8 cellular contexts compared by ENCODE assay signal in genomic region chr7:38318803-38319416, GRCh38.
DNase-seq lines count a peak whose midpoint lies in the region; ATAC-seq and TF ChIP-seq lines count a peak whose summit lies in the region.

No MANE protein-coding gene starts in this region.

- no peaks in the 10 kb centered on the region for H3K9me3 Mint-ChIP-seq in activated naive CD4-positive, alpha-beta T cell treated with anti-CD3 and anti-CD28 coated beads, Interleukin-2, amount 10 ng/mL, durations not matched to agents 7 days and 5 days
- no peaks in the 10 kb centered on the region for H3K9me3 Mint-ChIP-seq in naive thymus-derived CD4-positive, alpha-beta T cell

- peak overlapping the region; percentile 73 for H3K27ac Mint-ChIP-seq in activated naive CD4-positive, alpha-beta T cell treated with anti-CD3 and anti-CD28 coated beads, Interleukin-2, amount 10 ng/mL, durations not matched to agents 7 days and 5 days
- peak overlapping the region; percentile 34 to 92 (median 81) for H3K27ac Mint-ChIP-seq in naive thymus-derived CD4-positive, alpha-beta T cell

- TF ChIP-seq CTCF in HEK293 (tag by site-specific recombination; IDR thresholded peaks at IDR 0.05) (peak; percentile 75), epithelial cell of esophagus (IDR thresholded peaks at IDR 0.05; ENCODE audit: insufficient read depth, low read depth, low read length, missing control alignments) (peak; percentile 82)

- H3K36me3 ChIP-seq in HEK293 (ENCODE audit: control insufficient read depth in 2 of 2, insufficient read depth in 1 of 2, low read length in 2 of 2): no peaks in the 10 kb centered on the region
- H3K36me3 ChIP-seq in naive thymus-derived CD4-positive, alpha-beta T cell (ENCODE audit: control insufficient read depth in 2 of 3, insufficient read depth in 3 of 3, low read length in 3 of 3): no peaks in the 10 kb centered on the region

- CTCF ChIA-PET in activated naive CD4-positive, alpha-beta T cell treated with anti-CD3 and anti-CD28 coated beads, Interleukin-2, amount 10 ng/mL, durations not matched to agents 7 days and 5 days (lab: Charles Lee): interaction anchor here (0.6 to 6.9 kb wide), 13 partner anchors 10 to 211 kb away, joined by 3 to 59 read pairs (median 4); no protein-coding TSS in a partner anchor
- CTCF ChIA-PET in HEK293 (lab: Yijun Ruan, JAX): interaction anchor here (0.6 to 6.0 kb wide), 23 partner anchors 11 to 1351 kb away, joined by 3 to 112 read pairs (median 4); no protein-coding TSS in a partner anchor
- CTCF ChIA-PET in naive thymus-derived CD4-positive, alpha-beta T cell (lab: Charles Lee): interaction anchor here (1.0 to 4.7 kb wide), 8 partner anchors 12 to 214 kb away, joined by 3 to 30 read pairs (median 6); no protein-coding TSS in a partner anchor

- H3K27ac ChIP-seq in HEK293 (ENCODE audit: extremely low read depth, low read depth, low read length): no peak overlapping the region
- no peak overlapping the region for H3K27ac ChIP-seq in naive thymus-derived CD4-positive, alpha-beta T cell (ENCODE audit: low read depth, low read length)

- no peaks in the 10 kb centered on the region for H3K36me3 Mint-ChIP-seq in activated naive CD4-positive, alpha-beta T cell treated with anti-CD3 and anti-CD28 coated beads, Interleukin-2, amount 10 ng/mL, durations not matched to agents 7 days and 5 days
- no peaks in the 10 kb centered on the region for H3K36me3 Mint-ChIP-seq in naive thymus-derived CD4-positive, alpha-beta T cell

- DNase-seq in activated naive CD4-positive, alpha-beta T cell treated with anti-CD3 and anti-CD28 coated beads, Interleukin-2, amount 10 ng/mL, durations not matched to agents 7 days and 5 days: no peak
- no peak for DNase-seq in activated naive CD4-positive, alpha-beta T cell treated with Interleukin-2 at 50 U/mL for 16 hours
- DNase-seq in NCI-H1105 treated with DMSO at 0.1 percent for 48 hours (lab: John Stamatoyannopoulos, UW): peak; percentile 82
- DNase-seq in SKM-1 (lab: John Stamatoyannopoulos, UW; ENCODE audit: unreplicated experiment): peak; percentile 89
- peak; percentile 76 for DNase-seq in epithelial cell of esophagus (ENCODE audit: low read depth)
- DNase-seq in naive thymus-derived CD4-positive, alpha-beta T cell: no peak

- H3K27me3 ChIP-seq in naive thymus-derived CD4-positive, alpha-beta T cell (ENCODE audit: control insufficient read depth in 2 of 2, insufficient read depth in 2 of 2, low read length in 2 of 2): no peaks in the 10 kb centered on the region

- no peaks in the 10 kb centered on the region for H3K9me3 ChIP-seq in HEK293 (ENCODE audit: control insufficient read depth, insufficient read depth, low read depth, low read length)
- H3K9me3 ChIP-seq in naive thymus-derived CD4-positive, alpha-beta T cell (ENCODE audit: control insufficient read depth in 2 of 3, low read length in 3 of 3): no peaks in the 10 kb centered on the region

- H3K4me3 ChIP-seq in HEK293 (ENCODE audit: low read depth, low read length) (no peak overlapping the region), epithelial cell of esophagus (ENCODE audit: low read length) (no peak overlapping the region)
- no peak overlapping the region for H3K4me3 ChIP-seq in naive thymus-derived CD4-positive, alpha-beta T cell (ENCODE audit: low read length)

- H3K4me1 ChIP-seq in HEK293 (ENCODE audit: control insufficient read depth, insufficient read depth, low read length): no peaks in the 10 kb centered on the region; the same call in 1 of the 2 replicates
- peaks cover 23 to 24% of the 10 kb centered on the region in 2 donors for H3K4me1 ChIP-seq in naive thymus-derived CD4-positive, alpha-beta T cell (ENCODE audit: control insufficient read depth in 2 of 2, insufficient read depth in 2 of 2, low read length in 2 of 2)

- ATAC-seq in naive thymus-derived CD4-positive, alpha-beta T cell: peak; percentile 58
- ATAC-seq in GM19023 (IDR thresholded peaks at IDR 0.05; ENCODE audit: unreplicated experiment): no peak

- H3K27me3 Mint-ChIP-seq in activated naive CD4-positive, alpha-beta T cell treated with anti-CD3 and anti-CD28 coated beads, Interleukin-2, amount 10 ng/mL, durations not matched to agents 7 days and 5 days: no peaks in the 10 kb centered on the region
- H3K27me3 Mint-ChIP-seq in naive thymus-derived CD4-positive, alpha-beta T cell: no peaks in the 10 kb centered on the region

- H3K4me3 Mint-ChIP-seq in activated naive CD4-positive, alpha-beta T cell treated with anti-CD3 and anti-CD28 coated beads, Interleukin-2, amount 10 ng/mL, durations not matched to agents 7 days and 5 days: no peak overlapping the region
- H3K4me3 Mint-ChIP-seq in naive thymus-derived CD4-positive, alpha-beta T cell: peak overlapping the region in 8 of 10 donors; percentile 2 to 77 (median 46)

- POLR2A ChIA-PET in HEK293 (lab: Yijun Ruan, JAX): no interaction called here
- POLR2A ChIA-PET in naive thymus-derived CD4-positive, alpha-beta T cell (lab: Charles Lee): interaction anchor here (1.2 to 2.2 kb wide), 3 partner anchors 10 to 18 kb away, joined by 3 to 7 read pairs (median 6); no protein-coding TSS in a partner anchor

- intact Hi-C loops in naive thymus-derived CD4-positive, alpha-beta T cell (cut with micrococcal nuclease): loop anchor here (1.0 to 5.0 kb wide), 7 partner anchors 14 to 212 kb away; partner anchors contain the start of gene TARP (in 1 of the 2)

- H3K4me1 Mint-ChIP-seq in activated naive CD4-positive, alpha-beta T cell treated with anti-CD3 and anti-CD28 coated beads, Interleukin-2, amount 10 ng/mL, durations not matched to agents 7 days and 5 days: peaks cover 39% of the 10 kb centered on the region
- peaks cover 5 to 50% (median 32%) of the 10 kb centered on the region in 7 donors for H3K4me1 Mint-ChIP-seq in naive thymus-derived CD4-positive, alpha-beta T cell

TF ChIP-seq in HEK293, 187 proteins besides CTCF, POLR2A, EP300 and RAD21 (continues in another document):
- TF ChIP-seq ZNF433 (tag by site-specific recombination; IDR thresholded peaks at IDR 0.05; ENCODE audit: low read depth) (no peak), ZBTB6 (tag by site-specific recombination; IDR thresholded peaks at IDR 0.05) (no peak), ZBTB26 (tag by site-specific recombination; optimal IDR thresholded peaks at IDR 0.05) (no peak), ZNF26 (tag by site-specific recombination; IDR thresholded peaks at IDR 0.05) (no peak), ZNF488 (tag by site-specific recombination; IDR thresholded peaks at IDR 0.05) (no peak), ZNF37A (tag by site-specific recombination; IDR thresholded peaks at IDR 0.05) (no peak), PRDM1 (tag by site-specific recombination; IDR thresholded peaks at IDR 0.05) (peak; percentile 61), ZNF660 (tag by site-specific recombination; IDR thresholded peaks at IDR 0.05) (0 out of 2 replicates have a peak, but pooled peaks have one; percentile 25), ZNF521 (tag by site-specific recombination; IDR thresholded peaks at IDR 0.05) (no peak), ZBTB17 (tag by site-specific recombination; IDR thresholded peaks at IDR 0.05) (peak; percentile 52), ZNF426 (tag by site-specific recombination; IDR thresholded peaks at IDR 0.05) (no peak), GFI1B (tag by site-specific recombination; IDR thresholded peaks at IDR 0.05) (no peak), GLIS2 (tag by site-specific recombination; IDR thresholded peaks at IDR 0.05) (no peak), ZNF561 (tag by site-specific recombination; IDR thresholded peaks at IDR 0.05; ENCODE audit: borderline replicate concordance) (no peak), ZFP69B (tag by site-specific recombination; IDR thresholded peaks at IDR 0.05) (no peak)

Comparison
In these comparisons a context has a peak if more than half of its experiments do, and no peak if none do; other contexts are left out.
1. DNase-seq: peak in NCI-H1105 treated with DMSO at 0.1 percent for 48 hours (single experiment), SKM-1 (single experiment) and epithelial cell of esophagus (single experiment); none in activated naive CD4-positive, alpha-beta T cell treated with anti-CD3 and anti-CD28 coated beads, Interleukin-2, amount 10 ng/mL, durations not matched to agents 7 days and 5 days (single experiment), activated naive CD4-positive, alpha-beta T cell treated with Interleukin-2 at 50 U/mL for 16 hours (single experiment) and naive thymus-derived CD4-positive, alpha-beta T cell (0 of 9).